25 cellular contexts compared by ENCODE assay signal in genomic region chr5:2680979-2681378, GRCh38.
"Had no signal": no experiment of that assay in that cellular context is flagged by ENCODE, and none has a peak within 500 bp of the region (broad histone marks: within the 10 kb centered on the region; RNA-seq: fewer than 3 reads in every experiment).

No MANE protein-coding gene starts in this region.

- DNase-seq: activated CD4-positive, alpha-beta memory T cell treated with anti-CD3 and anti-CD28 coated beads for 36 hours; activated CD4-positive, alpha-beta T cell treated with anti-CD3 and anti-CD28 coated beads, Interleukin-2, amount 10 ng/mL, durations not matched to agents 7 days and 5 days; activated CD4-positive, CD25-positive, alpha-beta regulatory T cell; activated CD8-positive, alpha-beta memory T cell treated with anti-CD3 and anti-CD28 coated beads for 24 hours; activated gamma-delta T cell; activated naive CD4-positive, alpha-beta T cell treated with anti-CD3 and anti-CD28 coated beads for 36 hours; activated naive CD8-positive, alpha-beta T cell treated with anti-CD3 and anti-CD28 coated beads for 36 hours; activated T-cell treated with anti-CD3 and anti-CD28 coated beads for 4 hours; activated T-cell treated with anti-CD3 and anti-CD28 coated beads, Interleukin-2, amount 50 U/mL, for 48 hours; anterior cingulate cortex; KBM-7; MV-4-11; NCI-H1092 treated with DMSO at 0.1 percent for 48 hours; NCI-H1417 treated with DMSO at 0.1 percent for 48 hours; NCI-H1694; NCI-H2029; NCI-H345; NCI-H510A treated with DMSO at 0.1 percent for 48 hours; NCI-H69; PC-9; T-helper 1 cell had no signal

- H3K4me2 ChIP-seq: PC-9 had no signal

- H2AFZ ChIP-seq: PC-9 had no signal

- H3K27ac ChIP-seq: PC-9, SK-N-MC, VCaP had no signal

- ATAC-seq: activated T-helper 17 cell treated with anti-CD3 and anti-CD28 coated beads, Interleukin-2, amount 50 U/mL, for 72 hours; Right ventricle myocardium inferior had no signal

- H3K4me3 ChIP-seq: PC-9, SK-N-MC had no signal
